10 cellular contexts compared by ENCODE assay signal in genomic region chr2:68741805-68742306, GRCh38. TPM values are rescaled to one million over a fixed set of nuclear protein-coding genes. Genes with fewer than 3 reads are reported as not detected.
DNase-seq lines count a peak whose midpoint lies in the region; ATAC-seq and TF ChIP-seq lines count a peak whose summit lies in the region.
"Had no signal": no experiment of that assay in that cellular context is flagged by ENCODE, and none has a peak within 500 bp of the region (broad histone marks: within the 10 kb centered on the region; RNA-seq: fewer than 3 reads in every experiment).

No MANE protein-coding gene starts in this region.

- intact Hi-C loops in naive thymus-derived CD4-positive, alpha-beta T cell (cut with micrococcal nuclease) = loop anchor here in 1 of 2 donors (1.0 kb wide), 1 partner anchor 9 kb away; no protein-coding TSS in a partner anchor

- H3K36me3 ChIP-seq in GM06990 (ENCODE audit: control insufficient read depth, insufficient read depth, low read length) = no peaks in the 10 kb centered on the region
- H3K36me3 ChIP-seq in naive thymus-derived CD4-positive, alpha-beta T cell (ENCODE audit: control insufficient read depth in 2 of 3, insufficient read depth in 3 of 3, low read length in 3 of 3) = peaks cover 3 to 13% (median 10%) of the 10 kb centered on the region in 3 experiments
- no peaks in the 10 kb centered on the region for H3K36me3 ChIP-seq in BE2C
- H3K36me3 ChIP-seq in gastroesophageal sphincter = no peaks in the 10 kb centered on the region
- H3K36me3 ChIP-seq: MG63 had no signal

- peak overlapping the region; percentile 32 for H3K4me3 Mint-ChIP-seq in activated naive CD8-positive, alpha-beta T cell treated with anti-CD3 and anti-CD28 coated beads for 36 hours
- peak overlapping the region in 7 of 10 donors; percentile 45 to 85 (median 63) for H3K4me3 Mint-ChIP-seq in naive thymus-derived CD4-positive, alpha-beta T cell

- H3K27ac Mint-ChIP-seq in activated naive CD8-positive, alpha-beta T cell treated with anti-CD3 and anti-CD28 coated beads for 36 hours = peak overlapping the region; percentile 52
- peak overlapping the region in 6 of 9 donors; percentile 9 to 77 (median 68) for H3K27ac Mint-ChIP-seq in naive thymus-derived CD4-positive, alpha-beta T cell

- peaks cover 88 to 93% of the 10 kb centered on the region in 2 donors for H3K4me1 ChIP-seq in naive thymus-derived CD4-positive, alpha-beta T cell (ENCODE audit: control insufficient read depth in 2 of 2, insufficient read depth in 2 of 2, low read length in 2 of 2)
- H3K4me1 ChIP-seq in BE2C = no peaks in the 10 kb centered on the region
- H3K4me1 ChIP-seq in gastroesophageal sphincter = no peaks in the 10 kb centered on the region

- peak overlapping the region; percentile 78 for H3K27ac ChIP-seq in naive thymus-derived CD4-positive, alpha-beta T cell (ENCODE audit: low read depth, low read length)
- no peak overlapping the region for H3K27ac ChIP-seq in gastroesophageal sphincter

- TF ChIP-seq EP300 in gastroesophageal sphincter (IDR thresholded peaks at IDR 0.05) = no peak

- no peak for TF ChIP-seq CTCF in GM06990 (IDR thresholded peaks at IDR 0.05; ENCODE audit: insufficient read depth, low read length, poor library complexity, severe bottlenecking)
- no peak for TF ChIP-seq CTCF in BE2C (IDR thresholded peaks at IDR 0.05; ENCODE audit: low read depth, low read length)
- TF ChIP-seq CTCF in gastroesophageal sphincter (IDR thresholded peaks at IDR 0.05) = no peak

- H3K27me3 Mint-ChIP-seq in activated naive CD8-positive, alpha-beta T cell treated with anti-CD3 and anti-CD28 coated beads for 36 hours = no peaks in the 10 kb centered on the region
- no peaks in the 10 kb centered on the region for H3K27me3 Mint-ChIP-seq in naive thymus-derived CD4-positive, alpha-beta T cell

- DNase-seq in GM06990 (ENCODE audit: extremely low read depth, insufficient read length) (no peak), NCI-H187 treated with DMSO at 0.1 percent for 48 hours (lab: John Stamatoyannopoulos, UW) (peak; percentile 74), BE2C (no peak), GM19238 (ENCODE audit: insufficient read length, low spot score) (no peak)
- DNase-seq in activated naive CD8-positive, alpha-beta T cell treated with anti-CD3 and anti-CD28 coated beads for 36 hours = no peak
- no peak for DNase-seq in naive thymus-derived CD4-positive, alpha-beta T cell
- DNase-seq: cerebellar nuclear complex, glutamatergic neuron had no signal

- no peak for ATAC-seq in naive thymus-derived CD4-positive, alpha-beta T cell
- ATAC-seq in gastroesophageal sphincter = no peak

- WGBS in gastroesophageal sphincter (ENCODE audit: low coverage in 1 of 2), 2 donors = 91 to 100% methylated on average over 5 of the region's 5 CpGs

- peaks cover 85% of the 10 kb centered on the region for H3K4me1 Mint-ChIP-seq in activated naive CD8-positive, alpha-beta T cell treated with anti-CD3 and anti-CD28 coated beads for 36 hours
- H3K4me1 Mint-ChIP-seq in naive thymus-derived CD4-positive, alpha-beta T cell = peaks cover 61 to 93% (median 88%) of the 10 kb centered on the region in 7 donors

- TF ChIP-seq POLR2A in gastroesophageal sphincter (IDR thresholded peaks at IDR 0.05) = no peak

- H3K4me3 ChIP-seq in GM06990 (replicated peaks; ENCODE audit: low read depth, low read length) (0 out of 2 replicates have a peak overlapping the region, but pooled peaks have one; percentile 5), BE2C (ENCODE audit: low read depth, low read length) (no peak overlapping the region), gastroesophageal sphincter (no peak overlapping the region)
- peak overlapping the region; percentile 22 for H3K4me3 ChIP-seq in naive thymus-derived CD4-positive, alpha-beta T cell (ENCODE audit: low read length)
- H3K4me3 ChIP-seq: MG63 had no signal

- peaks cover 2% of the 10 kb centered on the region for H3K9me3 Mint-ChIP-seq in activated naive CD8-positive, alpha-beta T cell treated with anti-CD3 and anti-CD28 coated beads for 36 hours
- peaks cover 0 to 6% (median 0%) of the 10 kb centered on the region in 11 donors for H3K9me3 Mint-ChIP-seq in naive thymus-derived CD4-positive, alpha-beta T cell

- H3K27me3 ChIP-seq in GM06990 (replicated peaks; ENCODE audit: control insufficient read depth, insufficient read depth, low read length) (no peaks in the 10 kb centered on the region), BE2C (no peaks in the 10 kb centered on the region), gastroesophageal sphincter (no peaks in the 10 kb centered on the region)
- no peaks in the 10 kb centered on the region for H3K27me3 ChIP-seq in naive thymus-derived CD4-positive, alpha-beta T cell (ENCODE audit: control insufficient read depth in 2 of 2, insufficient read depth in 2 of 2, low read length in 2 of 2)
- H3K27me3 ChIP-seq: MG63 had no signal

- POLR2A ChIA-PET in naive thymus-derived CD4-positive, alpha-beta T cell (lab: Charles Lee) = interaction anchor here (0.6 to 5.9 kb wide), 10 partner anchors 11 to 183 kb away, joined by 3 to 40 read pairs (median 7); no protein-coding TSS in a partner anchor

- CTCF ChIA-PET in naive thymus-derived CD4-positive, alpha-beta T cell (lab: Charles Lee) = interaction anchor here (1.0 to 6.3 kb wide), 11 partner anchors 9 to 279 kb away, joined by 3 to 73 read pairs (median 5); no protein-coding TSS in a partner anchor

- peaks cover 57% of the 10 kb centered on the region for H3K36me3 Mint-ChIP-seq in activated naive CD8-positive, alpha-beta T cell treated with anti-CD3 and anti-CD28 coated beads for 36 hours
- peaks cover 5 to 64% (median 37%) of the 10 kb centered on the region in 5 donors for H3K36me3 Mint-ChIP-seq in naive thymus-derived CD4-positive, alpha-beta T cell

- H3K9me3 ChIP-seq in naive thymus-derived CD4-positive, alpha-beta T cell (ENCODE audit: control insufficient read depth in 2 of 3, low read length in 3 of 3) = no peaks in the 10 kb centered on the region
- no peaks in the 10 kb centered on the region for H3K9me3 ChIP-seq in BE2C
- H3K9me3 ChIP-seq in gastroesophageal sphincter = no peaks in the 10 kb centered on the region
- H3K9me3 ChIP-seq: MG63 had no signal

RNA-seq across cellular contexts. Expression of gene ARHGAP25, which starts 7.2 kb away (rescaled TPM):
- total RNA-seq in activated naive CD8-positive, alpha-beta T cell treated with anti-CD3 and anti-CD28 coated beads for 36 hours = 10 to 100 TPM; 47.4 to 51.0 TPM
- total RNA-seq in naive thymus-derived CD4-positive, alpha-beta T cell = 100 to 1,000 TPM in 4 of 5 experiments, 10 to 100 TPM in 1; 68.2 to 139 (median 116) TPM
- 100 to 1,000 TPM in 1 of 2 donors, 10 to 100 TPM in 1; 63.3 to 134 TPM for polyA plus RNA-seq in naive thymus-derived CD4-positive, alpha-beta T cell
- not detected for polyA plus RNA-seq in BE2C (2012; ENCODE audit: insufficient read depth, insufficient read length, low read depth)
- 1 to 10 TPM; 2.2 to 7.3 (median 4.4) TPM for total RNA-seq in gastroesophageal sphincter

Comparison
In these comparisons a context has a peak if more than half of its experiments do, and no peak if none do; other contexts are left out.
1. H3K4me3 ChIP-seq: peak in GM06990 (single experiment) and naive thymus-derived CD4-positive, alpha-beta T cell (single experiment); none in BE2C (single experiment) and gastroesophageal sphincter (0 of 2).
2. RNA of gene ARHGAP25, which starts 7.2 kb away (total RNA-seq): 68.2 to 139 TPM in naive thymus-derived CD4-positive, alpha-beta T cell and 47.4 to 51.0 TPM in activated naive CD8-positive, alpha-beta T cell treated with anti-CD3 and anti-CD28 coated beads for 36 hours; 2.2 to 7.3 TPM in gastroesophageal sphincter; every median in the first group is over 4 times any median in the second.